Comparison of ENCODE assay signal across 16 cellular contexts in genomic region chr12:11886339-11886738, GRCh38.
A peak's percentile ranks its signal among the peaks of the same experiment; 100 is the strongest.
DNase-seq lines count a peak whose midpoint lies in the region; ATAC-seq and TF ChIP-seq lines count a peak whose summit lies in the region.
"Had no signal": no experiment of that assay in that cellular context is flagged by ENCODE, and none has a peak within 500 bp of the region (broad histone marks: within the 10 kb centered on the region; RNA-seq: fewer than 3 reads in every experiment).

No MANE protein-coding gene starts in this region.

- H3K4me2 ChIP-seq in smooth muscle cell, result peak overlapping the region; percentile 36
- no peak overlapping the region for H3K4me2 ChIP-seq in neuronal stem cell (ENCODE audit: insufficient read depth, low read length, poor library complexity, severe bottlenecking)

- H3K9me3 ChIP-seq in HUES6 (ENCODE audit: control insufficient read depth, insufficient read depth, low read depth, low read length), result no peaks in the 10 kb centered on the region
- H3K9me3 ChIP-seq in smooth muscle cell (replicated peaks; ENCODE audit: low read depth), result no peaks in the 10 kb centered on the region
- no peaks in the 10 kb centered on the region for H3K9me3 ChIP-seq in tibial artery
- no peaks in the 10 kb centered on the region for H3K9me3 ChIP-seq in neuronal stem cell (replicated peaks in 1 of 2; ENCODE audit: control insufficient read depth in 2 of 2, insufficient read depth in 1 of 2, low read depth in 1 of 2, low read length in 2 of 2)

- no peak overlapping the region for H2BK12ac ChIP-seq in neuronal stem cell (ENCODE audit: low read length)

- DNase-seq in smooth muscle cell (lab: John Stamatoyannopoulos, UW; ENCODE audit: unreplicated experiment) (no peak), tibial artery (no peak), neuronal stem cell (ENCODE audit: low spot score) (no peak), anterior cingulate cortex (lab: John Stamatoyannopoulos, UW) (no peak)
- DNase-seq: activated CD4-positive, alpha-beta T cell treated with anti-CD3 and anti-CD28 coated beads, Interleukin-2, amount 50 U/mL, for 48 hours; activated T-cell treated with anti-CD3 and anti-CD28 coated beads, Interleukin-2, amount 50 U/mL, for 48 hours; NCI-H187 treated with DMSO at 0.1 percent for 48 hours; NCI-H526 treated with DMSO at 0.1 percent for 48 hours; nephron progenitor cell; stimulated activated CD4-positive, alpha-beta T cell treated with anti-CD3 and anti-CD28 coated beads, Interleukin-2, amount 100 ng/mL, for 24 hours; SW 1271 had no signal

- intact Hi-C loops in tibial artery (cut with DNase I; ENCODE audit: low total_unique reads), result loop anchor here (10.0 kb wide), 1 partner anchor 242 kb away; the partner anchor contains the start of gene ETV6

- 82% methylated on average over 3 of the region's 3 CpGs for WGBS in smooth muscle cell (ENCODE audit: low lambda C conversion rate)
- no CpG with 5 or more reads among the region's 3 CpGs for WGBS in neuronal stem cell (ENCODE audit: extremely low coverage in 2 of 2, insufficient read length in 2 of 2, insufficient replicate concordance in 1 of 2), 2 donors

- H3K4me3 ChIP-seq in HUES6 (ENCODE audit: low read depth, low read length) (no peak overlapping the region), smooth muscle cell (no peak overlapping the region), tibial artery (no peak overlapping the region), neuronal stem cell (ENCODE audit: low read length in 2 of 2) (no peak overlapping the region)
- H3K4me3 ChIP-seq: BLaER1 treated with 17β-estradiol and CSF1 and Interleukin-3, amounts not matched to agents 10 nM and 100 nM had no signal

- no peak overlapping the region for H2BK5ac ChIP-seq in neuronal stem cell (ENCODE audit: low read length)

- H3K9ac ChIP-seq in HUES6 (ENCODE audit: low read length) (no peak overlapping the region), smooth muscle cell (ENCODE audit: low read depth) (peak overlapping the region; percentile 56), neuronal stem cell (ENCODE audit: low read depth, low read length, poor library complexity) (no peak overlapping the region)

- no peaks in the 10 kb centered on the region for H3K79me2 ChIP-seq in smooth muscle cell (ENCODE audit: low read depth)

- H3K14ac ChIP-seq in neuronal stem cell (ENCODE audit: low read length), result no peak overlapping the region

- H3K36me3 ChIP-seq in HUES6 (ENCODE audit: control insufficient read depth, insufficient read depth, low read length) (peaks cover 12% of the 10 kb centered on the region), smooth muscle cell (ENCODE audit: low read depth) (no peaks in the 10 kb centered on the region), tibial artery (peaks cover 31 to 50% (median 39%) of the 10 kb centered on the region in 3 donors), neuronal stem cell (replicated peaks in 1 of 2; ENCODE audit: control insufficient read depth in 2 of 2, insufficient read depth in 2 of 2, low read length in 2 of 2) (peaks cover 1 to 69% of the 10 kb centered on the region in 2 donors)

- no peak overlapping the region for H3K23ac ChIP-seq in neuronal stem cell (ENCODE audit: low read depth, low read length, poor library complexity)

- no peak overlapping the region for H2BK15ac ChIP-seq in neuronal stem cell (ENCODE audit: low read length)

- H3K4me1 ChIP-seq in HUES6 (ENCODE audit: control insufficient read depth, insufficient read depth, low read length) (peaks cover 19% of the 10 kb centered on the region; the same call in 1 of the 2 replicates), smooth muscle cell (ENCODE audit: low read depth) (peaks cover 7% of the 10 kb centered on the region), tibial artery (peaks cover under 1 to 47% (median 24%) of the 10 kb centered on the region in 4 donors), neuronal stem cell (ENCODE audit: control insufficient read depth in 2 of 2, insufficient read depth in 1 of 2, low read depth in 1 of 2, low read length in 2 of 2) (peaks cover 12 to 19% of the 10 kb centered on the region in 2 donors)

- no peaks in the 10 kb centered on the region for H4K20me1 ChIP-seq in smooth muscle cell (ENCODE audit: low read depth)

- H3K27me3 ChIP-seq in HUES6 (ENCODE audit: control insufficient read depth, insufficient read depth, low read length), result no peaks in the 10 kb centered on the region
- no peaks in the 10 kb centered on the region for H3K27me3 ChIP-seq in smooth muscle cell (ENCODE audit: low read depth)
- no peaks in the 10 kb centered on the region for H3K27me3 ChIP-seq in tibial artery
- H3K27me3 ChIP-seq in neuronal stem cell (ENCODE audit: control insufficient read depth in 3 of 3, insufficient read depth in 3 of 3, low read depth in 1 of 3, low read length in 3 of 3), result no peaks in the 10 kb centered on the region
- H3K27me3 ChIP-seq: BLaER1 treated with 17β-estradiol and CSF1 and Interleukin-3, amounts not matched to agents 10 nM and 100 nM had no signal

- no peaks in the 10 kb centered on the region for H3K79me1 ChIP-seq in neuronal stem cell (ENCODE audit: low read depth, low read length)

- no peak overlapping the region for H4K91ac ChIP-seq in neuronal stem cell (ENCODE audit: low read depth, low read length, poor library complexity)

- no peak overlapping the region for H3K4ac ChIP-seq in neuronal stem cell (ENCODE audit: low read length)

- TF ChIP-seq CTCF in VCaP (conservative IDR thresholded peaks at IDR 0.05) (no peak), smooth muscle cell (IDR thresholded peaks at IDR 0.05; ENCODE audit: borderline replicate concordance, insufficient read depth, poor library complexity, severe bottlenecking) (no peak), tibial artery (IDR thresholded peaks at IDR 0.05) (no peak)

- H4K8ac ChIP-seq in neuronal stem cell (ENCODE audit: low read depth, low read length), result no peak overlapping the region

- no peaks in the 10 kb centered on the region for H3F3A ChIP-seq in smooth muscle cell (ENCODE audit: low read depth)

- H2AK5ac ChIP-seq in neuronal stem cell (ENCODE audit: low read depth, low read length), result no peak overlapping the region

- no peak overlapping the region for H3K18ac ChIP-seq in neuronal stem cell (ENCODE audit: low read length)

- peak; percentile 80 for ATAC-seq in esophagus mucosa
- ATAC-seq: HCT116 had no signal

- H2AFZ ChIP-seq in smooth muscle cell (ENCODE audit: low read depth) (no peak overlapping the region), neuronal stem cell (ENCODE audit: low read length) (no peak overlapping the region)

- H3K27ac ChIP-seq in HUES6 (ENCODE audit: low read depth, low read length) (peak overlapping the region; percentile 44; the same call in 1 of the 2 replicates), VCaP (peak overlapping the region; percentile 98), smooth muscle cell (ENCODE audit: low read depth) (peak overlapping the region; percentile 92), tibial artery (peak overlapping the region in 1 of 2 donors; percentile 56), neuronal stem cell (replicated peaks; ENCODE audit: low read length) (no peak overlapping the region)

- H2BK120ac ChIP-seq in neuronal stem cell (ENCODE audit: low read depth, low read length), result no peak overlapping the region
